ENCODE assay signal across 9 cellular contexts in genomic region chr14:87615822-87616679, GRCh38.
DNase-seq lines count a peak whose midpoint lies in the region; ATAC-seq and TF ChIP-seq lines count a peak whose summit lies in the region.
"Had no signal": no experiment of that assay in that cellular context is flagged by ENCODE, and none has a peak within 500 bp of the region (broad histone marks: within the 10 kb centered on the region; RNA-seq: fewer than 3 reads in every experiment).

No MANE protein-coding gene starts in this region.

- no peaks in the 10 kb centered on the region for H3K27me3 ChIP-seq in PC-3 (ENCODE audit: low read length)
- no peaks in the 10 kb centered on the region for H3K27me3 ChIP-seq in breast epithelium
- no peaks in the 10 kb centered on the region for H3K27me3 ChIP-seq in stomach
- H3K27me3 ChIP-seq: BLaER1 had no signal

- H3K79me2 ChIP-seq in PC-3 (ENCODE audit: low read length), result no peaks in the 10 kb centered on the region

- intact Hi-C loops in PC-3 (cut with micrococcal nuclease) (no loop called here), breast epithelium (cut with DNase I; ENCODE audit: low total_unique reads) (no loop called here), stomach (cut with DNase I; ENCODE audit: low total_unique reads) (no loop called here)

- no peaks in the 10 kb centered on the region for H3K36me3 ChIP-seq in PC-3 (ENCODE audit: low read depth, low read length)
- no peaks in the 10 kb centered on the region for H3K36me3 ChIP-seq in breast epithelium
- H3K36me3 ChIP-seq in stomach, result no peaks in the 10 kb centered on the region
- H3K36me3 ChIP-seq: BLaER1 had no signal

- H4K20me1 ChIP-seq in PC-3 (ENCODE audit: low read length), result no peaks in the 10 kb centered on the region
- H4K20me1 ChIP-seq: BLaER1 had no signal

- H3K9me3 ChIP-seq in PC-3 (ENCODE audit: low read length) (0 out of 2 replicates have a peak, but pooled peaks cover 6% of the 10 kb centered on the region), breast epithelium (peaks cover 2% of the 10 kb centered on the region in 2 donors), stomach (peaks cover 1 to 6% (median 3%) of the 10 kb centered on the region in 4 donors)

- H3K4me3 ChIP-seq in PC-3 (ENCODE audit: low read length) (no peak overlapping the region), breast epithelium (no peak overlapping the region), stomach (no peak overlapping the region)
- H3K4me3 ChIP-seq: BLaER1 had no signal

- no peaks in the 10 kb centered on the region for H3K9me2 ChIP-seq in PC-3 (replicated peaks; ENCODE audit: low read length)

- no peaks in the 10 kb centered on the region for H3F3A ChIP-seq in PC-3 (ENCODE audit: low read length, unreplicated experiment)

- DNase-seq in NCI-H2081 (lab: John Stamatoyannopoulos, UW) (peak; percentile 57 to 69), NCI-H2081 treated with DMSO at 0.1 percent for 48 hours (lab: John Stamatoyannopoulos, UW) (no peak), HuH-7 (ENCODE audit: low spot score) (peak; percentile 29), PC-3 (peak; percentile 71), breast epithelium (ENCODE audit: low spot score in 2 of 2) (no peak), left kidney (ENCODE audit: low read depth, low spot score) (peak; percentile 88), stomach (peak; percentile 70)

- H3K4me2 ChIP-seq in PC-3 (ENCODE audit: low read length), result no peak overlapping the region
- H3K4me2 ChIP-seq: BLaER1 had no signal

- no TSS peak for BruUV-seq in PC-3 (replicated peaks; lab: Mats Ljungman, UMichigan)

- CTCF ChIA-PET in PC-3 (lab: Charles Lee), result no interaction called here

- no peak for TF ChIP-seq POLR2A in breast epithelium (IDR thresholded peaks at IDR 0.05)
- TF ChIP-seq POLR2A in stomach (IDR thresholded peaks at IDR 0.05), result no peak

- no peaks in the 10 kb centered on the region for H3K4me1 ChIP-seq in PC-3 (ENCODE audit: insufficient read depth, low read length)
- H3K4me1 ChIP-seq in breast epithelium, result no peaks in the 10 kb centered on the region
- H3K4me1 ChIP-seq in stomach, result peaks cover 0 to 5% (median 0%) of the 10 kb centered on the region in 4 donors

- WGBS in stomach, 5 donors, result 40 to 52% (median 46%) methylated on average over 12 of the region's 12 CpGs

- no peak for TF ChIP-seq EP300 in stomach (IDR thresholded peaks at IDR 0.05)

- POLR2A ChIA-PET in PC-3 (lab: Charles Lee; ENCODE audit: unreplicated experiment), result no interaction called here

- peak; percentile 77 for TF ChIP-seq CTCF in PC-3 (conservative IDR thresholded peaks at IDR 0.05; ENCODE audit: low read depth, low read length)
- TF ChIP-seq CTCF in breast epithelium (IDR thresholded peaks at IDR 0.05), result peak; percentile 23 to 42 (median 37)
- TF ChIP-seq CTCF in stomach (IDR thresholded peaks at IDR 0.05), result peak in 5 of 7 experiments; percentile 37 to 67 (median 64)

- ATAC-seq in GM21367 (IDR thresholded peaks at IDR 0.05; ENCODE audit: unreplicated experiment), result peak; percentile 92
- ATAC-seq in PC-3, result no peak

- H3K27ac ChIP-seq in PC-3 (ENCODE audit: low read length) (no peak overlapping the region), breast epithelium (no peak overlapping the region), stomach (no peak overlapping the region)
- H3K27ac ChIP-seq: BLaER1 had no signal

- no peak overlapping the region for H2AFZ ChIP-seq in PC-3 (ENCODE audit: low read length)

- no peak overlapping the region for H3K9ac ChIP-seq in PC-3 (ENCODE audit: low read length)
- H3K9ac ChIP-seq: BLaER1 had no signal

Comparison
In these comparisons a context has a peak if more than half of its experiments do, and no peak if none do; other contexts are left out.
1. DNase-seq: peak in NCI-H2081 (2 of 2), HuH-7 (single experiment), PC-3 (single experiment), left kidney (single experiment) and stomach (single experiment); none in NCI-H2081 treated with DMSO at 0.1 percent for 48 hours (single experiment) and breast epithelium (0 of 2).
2. Peak in every context shown above with its lines, with median percentiles within 50 percentile points of each other: CTCF ChIP-seq.